Comparison of ENCODE assay signal across 21 cellular contexts in genomic region chr2:227154976-227155375, GRCh38. TPM values are rescaled to one million over a fixed set of nuclear protein-coding genes. Genes with fewer than 3 reads are reported as not detected.
DNase-seq lines count a peak whose midpoint lies in the region; ATAC-seq, FAIRE-seq and TF ChIP-seq lines count a peak whose summit lies in the region.
"Had no signal": no experiment of that assay in that cellular context is flagged by ENCODE, and none has a peak within 500 bp of the region (broad histone marks: within the 10 kb centered on the region; RNA-seq: fewer than 3 reads in every experiment).

No MANE protein-coding gene starts in this region.

- no peak overlapping the region for H3K4me3 Mint-ChIP-seq in activated CD8-positive, alpha-beta T cell treated with anti-CD3 and anti-CD28 coated beads for 36 hours
- H3K4me3 Mint-ChIP-seq: activated T-cell treated with anti-CD3 and anti-CD28 coated beads, Interleukin-2, amount 50 U/mL, for 72 hours; naive thymus-derived CD8-positive, alpha-beta T cell had no signal

- CTCF ChIA-PET in activated CD8-positive, alpha-beta T cell treated with anti-CD3 and anti-CD28 coated beads for 36 hours (lab: Charles Lee): interaction anchor here (0.6 kb wide), 1 partner anchor 84 kb away, joined by 3 read pairs; no protein-coding TSS in a partner anchor

- peak; percentile 69 for DNase-seq in HCEC 1CT
- DNase-seq in astrocyte of the hippocampus (ENCODE audit: low read depth, low spot score): peak; percentile 75
- peak in 4 of 5 donors; percentile 48 to 74 (median 56) for DNase-seq in heart left ventricle
- DNase-seq in retinal pigment epithelial cell (ENCODE audit: low read depth): peak; percentile 52
- DNase-seq in GM12891 (ENCODE audit: insufficient read length, low spot score): no peak
- no peak for DNase-seq in AG20443 (ENCODE audit: low spot score)
- DNase-seq in activated CD8-positive, alpha-beta T cell treated with anti-CD3 and anti-CD28 coated beads for 36 hours: no peak
- DNase-seq: activated CD4-positive, alpha-beta T cell treated with anti-CD3 and anti-CD28 coated beads, Interleukin-2, amount 50 U/mL, for 4 hours; activated T-cell treated with anti-CD3 and anti-CD28 coated beads, Interleukin-2, amount 50 U/mL, for 72 hours; DMS53; GOT3; naive thymus-derived CD8-positive, alpha-beta T cell; NCI-H187 treated with DMSO at 0.1 percent for 48 hours; NCI-H526 had no signal

- no peaks in the 10 kb centered on the region for H3K4me1 Mint-ChIP-seq in activated CD8-positive, alpha-beta T cell treated with anti-CD3 and anti-CD28 coated beads for 36 hours (ENCODE audit: low read depth)
- H3K4me1 Mint-ChIP-seq: naive thymus-derived CD8-positive, alpha-beta T cell had no signal

- peaks cover 0 to 27% (median 5%) of the 10 kb centered on the region in 12 donors for H3K4me1 ChIP-seq in heart left ventricle
- H3K4me1 ChIP-seq: prostate gland had no signal

- peaks cover 7% of the 10 kb centered on the region for H3K9me3 Mint-ChIP-seq in activated CD8-positive, alpha-beta T cell treated with anti-CD3 and anti-CD28 coated beads for 36 hours

- intact Hi-C loops in heart left ventricle (cut with DNase I): no loop called here
- intact Hi-C loops in activated CD8-positive, alpha-beta T cell treated with anti-CD3 and anti-CD28 coated beads for 36 hours (cut with micrococcal nuclease): no loop called here

- WGBS in heart left ventricle, 4 donors: 44 to 56% (median 45%) methylated on average over 2 of the region's 2 CpGs

- no peaks in the 10 kb centered on the region for H3K36me3 ChIP-seq in heart left ventricle
- H3K36me3 ChIP-seq: BLaER1 treated with 17β-estradiol and CSF1 and Interleukin-3, amounts not matched to agents 10 nM and 100 nM; prostate gland had no signal

- TF ChIP-seq POLR2A in heart left ventricle (IDR thresholded peaks at IDR 0.05) (no peak), GM12891 (IDR thresholded peaks at IDR 0.05; ENCODE audit: low read depth, low read length) (no peak)

- no peak for FAIRE-seq in GM12891 (lab: Jason Lieb, UNC)
- FAIRE-seq: colon, HTR-8/SVneo had no signal

- H3K4me3 ChIP-seq in heart left ventricle (no peak overlapping the region), retinal pigment epithelial cell (ENCODE audit: low read length) (no peak overlapping the region)
- H3K4me3 ChIP-seq: BLaER1 treated with 17β-estradiol and CSF1 and Interleukin-3, amounts not matched to agents 10 nM and 100 nM; prostate gland had no signal

- no peak overlapping the region for H3K27ac Mint-ChIP-seq in activated CD8-positive, alpha-beta T cell treated with anti-CD3 and anti-CD28 coated beads for 36 hours
- H3K27ac Mint-ChIP-seq: activated T-cell treated with anti-CD3 and anti-CD28 coated beads, Interleukin-2, amount 50 U/mL, for 72 hours; naive thymus-derived CD8-positive, alpha-beta T cell had no signal

- peak; percentile 64 to 80 (median 72) for ATAC-seq in heart left ventricle
- ATAC-seq in GM21737 (IDR thresholded peaks at IDR 0.05; ENCODE audit: unreplicated experiment): no peak
- no peak for ATAC-seq in activated CD8-positive, alpha-beta T cell treated with anti-CD3 and anti-CD28 coated beads for 36 hours
- ATAC-seq: activated T-cell treated with anti-CD3 and anti-CD28 coated beads, Interleukin-2, amount 50 U/mL, for 72 hours; naive thymus-derived CD8-positive, alpha-beta T cell had no signal

- TF ChIP-seq CTCF in heart left ventricle (IDR thresholded peaks at IDR 0.05) (no peak), retinal pigment epithelial cell (conservative IDR thresholded peaks at IDR 0.05; ENCODE audit: low read depth, low read length) (no peak)
- TF ChIP-seq CTCF in activated CD8-positive, alpha-beta T cell treated with anti-CD3 and anti-CD28 coated beads for 36 hours (IDR thresholded peaks at IDR 0.05): no peak

- H3K27me3 Mint-ChIP-seq in activated CD8-positive, alpha-beta T cell treated with anti-CD3 and anti-CD28 coated beads for 36 hours: peaks cover 22% of the 10 kb centered on the region

- POLR2A ChIA-PET in activated CD8-positive, alpha-beta T cell treated with anti-CD3 and anti-CD28 coated beads for 36 hours (lab: Charles Lee): interaction anchor here (0.6 to 1.1 kb wide), 2 partner anchors 65 to 594 kb away, joined by 3 read pairs; no protein-coding TSS in a partner anchor

- peaks cover 0 to 8% (median 0%) of the 10 kb centered on the region in 12 donors for H3K9me3 ChIP-seq in heart left ventricle
- H3K9me3 ChIP-seq: prostate gland had no signal

- H3K27me3 ChIP-seq in heart left ventricle: peaks cover 0 to 5% (median 0%) of the 10 kb centered on the region in 9 donors
- H3K27me3 ChIP-seq: BLaER1 treated with 17β-estradiol and CSF1 and Interleukin-3, amounts not matched to agents 10 nM and 100 nM had no signal

- no peaks in the 10 kb centered on the region for H3K36me3 Mint-ChIP-seq in activated CD8-positive, alpha-beta T cell treated with anti-CD3 and anti-CD28 coated beads for 36 hours (ENCODE audit: low read depth)

- peak overlapping the region in 10 of 12 donors; percentile 27 to 82 (median 62) for H3K27ac ChIP-seq in heart left ventricle
- H3K27ac ChIP-seq: BLaER1 treated with 17β-estradiol and CSF1 and Interleukin-3, amounts not matched to agents 10 nM and 100 nM; epithelial cell of prostate; prostate gland had no signal

TF ChIP-seq in GM12891, 5 proteins besides CTCF, POLR2A, EP300 and RAD21:
- TF ChIP-seq PAX5 (IDR thresholded peaks at IDR 0.05; ENCODE audit: insufficient read depth, low read length, severe bottlenecking): no peak
- TF ChIP-seq SPI1 (IDR thresholded peaks at IDR 0.05; ENCODE audit: low read depth, low read length): no peak
- TF ChIP-seq TAF1 (IDR thresholded peaks at IDR 0.05; ENCODE audit: low read depth, low read length): no peak
- TF ChIP-seq POU2F2 (IDR thresholded peaks at IDR 0.05; ENCODE audit: low read depth, low read length): no peak
- no peak for TF ChIP-seq POLR2AphosphoS5 (IDR thresholded peaks at IDR 0.05; ENCODE audit: low read depth, low read length)

RNA-seq across cellular contexts. Expression of gene COL4A4, which starts 9.0 kb away (rescaled TPM):
- total RNA-seq in heart left ventricle: 1 to 10 TPM; 1.6 to 9.9 (median 5.1) TPM
- polyA plus RNA-seq in heart left ventricle: 1 to 10 TPM; 1.0 to 1.3 TPM
- polyA plus RNA-seq in GM12891 (2012; ENCODE audit: low read depth, missing spikeins): 0.05 TPM
- total RNA-seq in activated CD8-positive, alpha-beta T cell treated with anti-CD3 and anti-CD28 coated beads for 36 hours: not detected
- total RNA-seq: lung microvascular endothelial cell had no signal

RNA-seq across cellular contexts. Expression of gene COL4A3, which starts 9.4 kb away (rescaled TPM):
- total RNA-seq in heart left ventricle: 1 to 10 TPM in 8 of 9 donors, under 1 TPM in 1; 0.96 to 6.9 (median 1.9) TPM
- polyA plus RNA-seq in heart left ventricle: 1 to 10 TPM in 1 of 2 donors, under 1 TPM in 1; 0.55 to 2.2 TPM
- 0.04 TPM for polyA plus RNA-seq in GM12891 (2012; ENCODE audit: low read depth, missing spikeins)
- total RNA-seq in activated CD8-positive, alpha-beta T cell treated with anti-CD3 and anti-CD28 coated beads for 36 hours: not detected
- total RNA-seq: lung microvascular endothelial cell had no signal
- polyA plus RNA-seq: naive thymus-derived CD8-positive, alpha-beta T cell had no signal

Comparison
In these comparisons a context has a peak if more than half of its experiments do, and no peak if none do; other contexts are left out.
1. DNase-seq: peak in HCEC 1CT (single experiment), astrocyte of the hippocampus (single experiment), heart left ventricle (4 of 5) and retinal pigment epithelial cell (single experiment); none in GM12891 (single experiment), AG20443 (single experiment) and activated CD8-positive, alpha-beta T cell treated with anti-CD3 and anti-CD28 coated beads for 36 hours (single experiment).
2. ATAC-seq: peak in heart left ventricle (4 of 4); none in GM21737 (single experiment) and activated CD8-positive, alpha-beta T cell treated with anti-CD3 and anti-CD28 coated beads for 36 hours (single experiment).